18 cellular contexts compared by ENCODE assay signal in genomic region chr7:69922011-69922803, GRCh38.
DNase-seq lines count a peak whose midpoint lies in the region; ATAC-seq and TF ChIP-seq lines count a peak whose summit lies in the region.
"Had no signal": no experiment of that assay in that cellular context is flagged by ENCODE, and none has a peak within 500 bp of the region (broad histone marks: within the 10 kb centered on the region; RNA-seq: fewer than 3 reads in every experiment).

No MANE protein-coding gene starts in this region.

- peaks cover 24% of the 10 kb centered on the region for H3K9me3 Mint-ChIP-seq in HFFc6
- H3K9me3 Mint-ChIP-seq: activated T-cell treated with anti-CD3 and anti-CD28 coated beads, Interleukin-2, amount 50 U/mL, for 24 hours had no signal

- no peak overlapping the region for H3K27ac Mint-ChIP-seq in HFFc6
- H3K27ac Mint-ChIP-seq: activated T-cell treated with anti-CD3 and anti-CD28 coated beads, Interleukin-2, amount 50 U/mL, for 24 hours; IgD-negative memory B cell had no signal

- peak; percentile 93 for ATAC-seq in GM18498 (IDR thresholded peaks at IDR 0.05; ENCODE audit: unreplicated experiment)
- peak; percentile 63 for ATAC-seq in GM21360 (IDR thresholded peaks at IDR 0.05; ENCODE audit: unreplicated experiment)
- ATAC-seq in HG02973 (IDR thresholded peaks at IDR 0.05; ENCODE audit: unreplicated experiment), result peak; percentile 76
- no peak for ATAC-seq in left ventricle myocardium superior
- ATAC-seq: psoas muscle had no signal

- H3K4me3 ChIP-seq in LNCaP clone FGC (ENCODE audit: low read depth, low read length), result no peak overlapping the region
- H3K4me3 ChIP-seq: psoas muscle had no signal

- H3K4me1 Mint-ChIP-seq in HFFc6 (ENCODE audit: low read depth), result no peaks in the 10 kb centered on the region

- no peaks in the 10 kb centered on the region for H3K27me3 Mint-ChIP-seq in HFFc6 (ENCODE audit: insufficient read depth)
- H3K27me3 Mint-ChIP-seq: activated T-cell treated with anti-CD3 and anti-CD28 coated beads, Interleukin-2, amount 50 U/mL, for 24 hours; IgD-negative memory B cell had no signal

- intact Hi-C loops in left ventricle myocardium superior (cut with micrococcal nuclease), result no loop called here

- TF ChIP-seq CTCF in LNCaP clone FGC (IDR thresholded peaks at IDR 0.05; ENCODE audit: control insufficient read depth, extremely low read depth, insufficient read depth) (no peak), HFFc6 (IDR thresholded peaks at IDR 0.05) (no peak)

- peak; percentile 39 for DNase-seq in LNCaP clone FGC (ENCODE audit: low read depth)
- DNase-seq in NCI-H526 (lab: John Stamatoyannopoulos, UW), result no peak
- DNase-seq in HFFc6, result no peak
- DNase-seq in NK-92 treated with Interleukin-12 subunit alpha and Interleukin-12 subunit beta, amount 100 ng/mL, for 24 hours (lab: John Stamatoyannopoulos, UW), result no peak
- no peak for DNase-seq in left ventricle myocardium superior
- DNase-seq: activated CD4-positive, CD25-positive, alpha-beta regulatory T cell; activated T-cell treated with anti-CD3 and anti-CD28 coated beads, Interleukin-2, amount 50 U/mL, for 24 hours; anterior cingulate cortex; dermis blood vessel endothelial cell; DMS 273 treated with DMSO at 0.1 percent for 48 hours; NCI-H1694 treated with DMSO at 0.1 percent for 48 hours; psoas muscle; stimulated activated CD4-positive, alpha-beta T cell treated with anti-CD3 and anti-CD28 coated beads, Interleukin-1b, Interleukin-23, amount 100 ng/mL, for 48 hours; stimulated activated naive CD4-positive, alpha-beta T cell had no signal

- H3K4me3 Mint-ChIP-seq in HFFc6, result no peak overlapping the region
- H3K4me3 Mint-ChIP-seq: activated T-cell treated with anti-CD3 and anti-CD28 coated beads, Interleukin-2, amount 50 U/mL, for 24 hours; IgD-negative memory B cell had no signal

- no peaks in the 10 kb centered on the region for H3K36me3 Mint-ChIP-seq in HFFc6 (ENCODE audit: low read depth)
